In the genomic region with DNA sequence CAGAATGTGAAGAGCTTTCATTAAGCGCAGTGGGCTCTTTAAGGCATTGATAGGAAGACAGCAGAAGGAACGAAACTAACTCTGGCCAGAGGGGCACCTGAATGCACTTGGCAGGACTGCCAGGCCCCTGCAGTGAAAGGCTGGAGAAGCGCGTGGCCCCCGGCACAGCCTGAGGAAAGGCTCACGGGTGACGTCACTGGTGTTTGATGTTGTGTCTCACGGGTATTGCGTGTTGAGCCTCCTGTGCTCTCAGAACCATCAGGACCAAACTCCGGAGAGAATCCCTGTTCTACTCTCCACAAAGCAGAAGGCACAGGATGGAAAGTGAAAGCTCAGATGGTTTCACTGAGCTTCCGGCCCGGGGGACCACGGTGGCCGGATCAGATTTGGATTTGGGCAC, we compare ENCODE assay signal across 19 cellular contexts.
"Had no signal": no experiment of that assay in that cellular context is flagged by ENCODE, and none has a peak within 500 bp of the region (broad histone marks: within the 10 kb centered on the region; RNA-seq: fewer than 3 reads in every experiment).

No MANE protein-coding gene starts in this region.

- DNase-seq: KBM-7, MV-4-11, NCI-H1048, NCI-H1105, NCI-H1417, NCI-H1436 treated with DMSO at 0.1 percent for 48 hours, NCI-H1694, NCI-H187 treated with DMSO at 0.1 percent for 48 hours, NCI-H2029 treated with DMSO at 0.1 percent for 48 hours, NCI-H2227 treated with DMSO at 0.1 percent for 48 hours, NCI-H446, NCI-H510A, NCI-H524 treated with DMSO at 0.1 percent for 48 hours, NCI-H69, NCI-H774, SHP77 treated with DMSO at 0.1 percent for 48 hours, SJCRH30 had no signal

- H3K4me3 Mint-ChIP-seq: IgD-negative memory B cell had no signal

- H3K4me1 Mint-ChIP-seq: IgD-negative memory B cell had no signal

- ATAC-seq: SK-N-SH treated with all-trans-retinoic acid at 6 μM for 48 hours had no signal

- H3K27me3 Mint-ChIP-seq: IgD-negative memory B cell had no signal

- H3K27ac Mint-ChIP-seq: IgD-negative memory B cell had no signal
